Comparison of ENCODE assay signal across 23 cellular contexts in the genomic region with DNA sequence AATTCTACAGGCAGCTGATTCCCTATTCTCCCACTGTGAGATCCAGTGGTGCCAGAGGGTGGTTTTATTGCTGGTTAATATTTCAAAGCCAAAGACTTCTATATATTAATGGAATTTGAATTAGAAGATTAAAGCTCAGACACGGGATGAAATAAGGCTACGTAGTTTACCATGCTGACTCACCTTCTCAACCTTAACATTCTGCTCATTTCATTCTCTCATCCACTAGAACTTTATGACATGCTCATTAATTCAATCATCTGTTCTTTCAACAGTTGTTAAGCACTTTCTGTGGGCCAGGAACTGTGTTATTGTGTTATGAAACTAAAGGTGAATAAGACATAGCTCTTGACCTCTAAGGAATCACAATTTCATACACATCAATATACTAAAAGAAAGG.
DNase-seq lines count a peak whose midpoint lies in the region; ATAC-seq and FAIRE-seq lines count a peak whose summit lies in the region.
"Had no signal": no experiment of that assay in that cellular context is flagged by ENCODE, and none has a peak within 500 bp of the region (broad histone marks: within the 10 kb centered on the region; RNA-seq: fewer than 3 reads in every experiment).

No MANE protein-coding gene starts in this region.

- DNase-seq in Caki2 (ENCODE audit: low read depth) (peak; percentile 35), RCC 7860 (ENCODE audit: low spot score) (peak; percentile 12), glomerular visceral epithelial cell (ENCODE audit: extremely low spot score) (peak; percentile 9), renal cortical epithelial cell (ENCODE audit: low read depth) (peak; percentile 87), DMS114 treated with DMSO at 0.1 percent for 48 hours (lab: John Stamatoyannopoulos, UW; ENCODE audit: unreplicated experiment) (no peak), GF-D8 (lab: John Stamatoyannopoulos, UW) (no peak)
- DNase-seq in activated effector memory CD4-positive, alpha-beta T cell treated with anti-CD3 and anti-CD28 coated beads, Interleukin-2, amount 50 U/mL, for 16 hours: no peak
- DNase-seq: 8988T; ACHN; AML-193; BE2C; CD4-positive, alpha-beta memory T cell; COR-L47; DMS153; DND-41; H9; HFFc6 had no signal

- in situ Hi-C loops in Caki2 (cut with HindIII; ENCODE audit: low pct_unique_long_range_greater_than_20kb, low sequenced_read_pairs): no loop called here

- ATAC-seq in HG03520 (IDR thresholded peaks at IDR 0.05; ENCODE audit: unreplicated experiment): no peak
- ATAC-seq: A549, GM12878, GM23338 had no signal

- FAIRE-seq in RCC 7860 (lab: Jason Lieb, UNC): peak; percentile 72
- FAIRE-seq: A549, G401.6, GM12878, GM19239 had no signal

Comparison
In these comparisons a context has a peak if more than half of its experiments do, and no peak if none do; other contexts are left out.
1. DNase-seq: peak in Caki2 (single experiment), RCC 7860 (single experiment), glomerular visceral epithelial cell (single experiment) and renal cortical epithelial cell (single experiment); none in DMS114 treated with DMSO at 0.1 percent for 48 hours (single experiment), activated effector memory CD4-positive, alpha-beta T cell treated with anti-CD3 and anti-CD28 coated beads, Interleukin-2, amount 50 U/mL, for 16 hours (single experiment) and GF-D8 (single experiment).